In the genomic region with DNA sequence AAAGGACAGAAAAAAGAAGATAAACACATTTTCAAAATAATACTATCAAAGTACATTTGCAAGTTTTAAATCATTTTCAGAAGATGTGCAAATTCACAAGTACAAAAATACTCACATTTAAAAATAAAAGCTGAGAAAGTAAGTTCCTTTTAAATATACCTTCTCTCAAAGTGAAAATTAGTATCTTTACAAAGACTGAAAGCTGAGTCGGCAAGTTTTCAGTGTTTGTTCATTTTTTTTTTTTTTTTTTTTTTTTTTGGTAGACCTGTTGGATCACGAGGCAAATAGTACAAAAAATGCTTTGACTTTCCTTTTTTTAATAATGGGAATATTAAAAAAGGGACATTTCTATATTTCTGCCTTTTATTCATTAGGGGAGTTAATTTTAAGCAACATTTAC, we compare ENCODE assay signal across 23 cellular contexts.
"Had no signal": no experiment of that assay in that cellular context is flagged by ENCODE, and none has a peak within 500 bp of the region (broad histone marks: within the 10 kb centered on the region; RNA-seq: fewer than 3 reads in every experiment).

No MANE protein-coding gene starts in this region.

- H3K9me3 ChIP-seq: SJSA1 had no signal

- H3K4me1 ChIP-seq: SJSA1 had no signal

- H3K4me3 ChIP-seq: SJSA1, SK-N-MC had no signal

- H3K36me3 ChIP-seq: SJSA1 had no signal

- H3K4me2 ChIP-seq: KMS-11 had no signal

- H3K27me3 ChIP-seq: SJSA1 had no signal

- H3K9ac ChIP-seq: KMS-11 had no signal

- DNase-seq: Kasumi-1, MV-4-11, NCI-H1048, NCI-H1105, NCI-H1417, NCI-H1436 treated with DMSO at 0.1 percent for 48 hours, NCI-H1694, NCI-H187 treated with DMSO at 0.1 percent for 48 hours, NCI-H2029 treated with DMSO at 0.1 percent for 48 hours, NCI-H2107, NCI-H2227 treated with DMSO at 0.1 percent for 48 hours, NCI-H524, NCI-H526 treated with DMSO at 0.1 percent for 48 hours, NCI-H748 treated with DMSO at 0.1 percent for 48 hours, Right ventricle myocardium superior, RPMI8226, SIG-M5 had no signal

- FAIRE-seq: HTR-8/SVneo, RCC 7860 had no signal

- H3K27ac ChIP-seq: HL-60, KMS-11, SJSA1, SK-N-MC had no signal
